In genomic region chr6:125835221-125835744, GRCh38 we compare ENCODE assay signal across 9 cellular contexts. TPM values are rescaled to one million over a fixed set of nuclear protein-coding genes. Genes with fewer than 3 reads are reported as not detected.
A peak's percentile ranks its signal among the peaks of the same experiment; 100 is the strongest.
DNase-seq lines count a peak whose midpoint lies in the region; ATAC-seq and TF ChIP-seq lines count a peak whose summit lies in the region.
"Had no signal": no experiment of that assay in that cellular context is flagged by ENCODE, and none has a peak within 500 bp of the region (broad histone marks: within the 10 kb centered on the region; RNA-seq: fewer than 3 reads in every experiment).

No MANE protein-coding gene starts in this region.

- DNase-seq in choroid plexus epithelial cell (ENCODE audit: low read depth) (peak; percentile 84), left lobe of liver (ENCODE audit: low spot score) (no peak), thoracic aorta (ENCODE audit: low spot score) (no peak), HAP-1 (ENCODE audit: low spot score in 2 of 2) (no peak), HT-29 (ENCODE audit: low spot score) (no peak)
- DNase-seq: NCI-H146 had no signal

- peaks cover 4% of the 10 kb centered on the region for H3F3A ChIP-seq in Loucy (ENCODE audit: low read depth)

- peak overlapping the region; percentile 7 to 60 for H3K27ac ChIP-seq in thoracic aorta
- H3K27ac ChIP-seq: SJSA1 had no signal

- no peaks in the 10 kb centered on the region for H3K9me2 ChIP-seq in Loucy (replicated peaks; ENCODE audit: low read depth, low read length)

- H3K79me2 ChIP-seq in Loucy (ENCODE audit: insufficient read depth, low read length), result peaks cover 51% of the 10 kb centered on the region

- TF ChIP-seq CTCF in Loucy (conservative IDR thresholded peaks at IDR 0.05; ENCODE audit: low read length) (no peak), choroid plexus epithelial cell (conservative IDR thresholded peaks at IDR 0.05; ENCODE audit: low read depth, low read length) (no peak), thoracic aorta (IDR thresholded peaks at IDR 0.05) (no peak)

- H2AFZ ChIP-seq in Loucy (ENCODE audit: low read length), result no peak overlapping the region

- H3K9me3 ChIP-seq in Loucy (ENCODE audit: insufficient read depth, low read depth, low read length), result no peaks in the 10 kb centered on the region
- H3K9me3 ChIP-seq in thoracic aorta, result no peaks in the 10 kb centered on the region
- H3K9me3 ChIP-seq in HAP-1, result no peaks in the 10 kb centered on the region
- H3K9me3 ChIP-seq: SJSA1 had no signal

- no peaks in the 10 kb centered on the region for H3K27me3 ChIP-seq in Loucy (ENCODE audit: insufficient read depth, low read length, poor library complexity, severe bottlenecking)
- no peaks in the 10 kb centered on the region for H3K27me3 ChIP-seq in thoracic aorta (replicated peaks; ENCODE audit: insufficient read depth)
- H3K27me3 ChIP-seq in HAP-1 (ENCODE audit: low read depth), result no peaks in the 10 kb centered on the region
- H3K27me3 ChIP-seq: SJSA1 had no signal

- no peaks in the 10 kb centered on the region for H4K20me1 ChIP-seq in Loucy (ENCODE audit: insufficient read depth, low read length, poor library complexity, severe bottlenecking)

- H3K9ac ChIP-seq in Loucy (ENCODE audit: low read depth, low read length, poor library complexity, severe bottlenecking), result no peak overlapping the region

- H3K4me1 ChIP-seq in Loucy (ENCODE audit: insufficient read depth, low read length, poor library complexity, severe bottlenecking) (peaks cover 49% of the 10 kb centered on the region), thoracic aorta (ENCODE audit: control insufficient read depth in 1 of 2, low read depth in 2 of 2) (peaks cover 17 to 30% of the 10 kb centered on the region in 2 donors), HAP-1 (peaks cover 7% of the 10 kb centered on the region; the same call in 1 of the 2 replicates)
- H3K4me1 ChIP-seq: SJSA1 had no signal

- ATAC-seq in left lobe of liver (peak; percentile 60), thoracic aorta (ENCODE audit: insufficient number of reproducible peaks, low FRiP score, low read depth) (peak; percentile 63), GM19328 (IDR thresholded peaks at IDR 0.05; ENCODE audit: unreplicated experiment) (no peak)

- no peak overlapping the region for H3K4me3 ChIP-seq in Loucy (ENCODE audit: low read length, poor library complexity, severe bottlenecking)
- no peak overlapping the region for H3K4me3 ChIP-seq in choroid plexus epithelial cell (ENCODE audit: low read depth, low read length)
- no peak overlapping the region for H3K4me3 ChIP-seq in thoracic aorta
- no peak overlapping the region for H3K4me3 ChIP-seq in HAP-1
- H3K4me3 ChIP-seq: SJSA1 had no signal

- H3K4me2 ChIP-seq in Loucy (ENCODE audit: low read depth, low read length, poor library complexity, severe bottlenecking), result peak overlapping the region; percentile 55

- H3K36me3 ChIP-seq in Loucy (ENCODE audit: insufficient read depth, low read length) (no peaks in the 10 kb centered on the region), thoracic aorta (no peaks in the 10 kb centered on the region), HAP-1 (replicated peaks) (no peaks in the 10 kb centered on the region; the same call in 1 of the 2 replicates)
- H3K36me3 ChIP-seq: SJSA1 had no signal

- in situ Hi-C loops in HAP-1 (cut with MboI; ENCODE audit: low sequenced_read_pairs), result no loop called here

RNA-seq across cellular contexts. Expression of gene NCOA7, which starts 44.5 kb away (rescaled TPM):
- total RNA-seq in left lobe of liver (12.4 TPM), thoracic aorta (10 to 100 TPM; 29.6 to 87.1 TPM)
- total RNA-seq in HT-29 (2014; rRNA removed; shearing (Covaris generic)), result 11.6 and 13.3 TPM in 2 replicates
